ENCODE assay signal across 1 cellular context in genomic region chr20:49887828-49888340, GRCh38.
TF ChIP-seq lines count a peak whose summit lies in the region.

No MANE protein-coding gene starts in this region.

TF ChIP-seq in HCT116, 20 proteins besides CTCF, POLR2A, EP300 and RAD21 (continued from another document):
- no peak for TF ChIP-seq TCF7L2 (IDR thresholded peaks at IDR 0.05; ENCODE audit: borderline replicate concordance, extremely low read depth, insufficient read depth, insufficient read length)
- no peak for TF ChIP-seq CEBPB (IDR thresholded peaks at IDR 0.05; ENCODE audit: low read depth)
- no peak for TF ChIP-seq EZH2 (IDR thresholded peaks at IDR 0.05)
- no peak for TF ChIP-seq SRF (IDR thresholded peaks at IDR 0.05; ENCODE audit: low read depth)
- no peak for TF ChIP-seq SIN3A (IDR thresholded peaks at IDR 0.05; ENCODE audit: low read depth)
- TF ChIP-seq ELF1 (IDR thresholded peaks at IDR 0.05; ENCODE audit: borderline replicate concordance, low read depth): no peak
- TF ChIP-seq, protein P1, sequence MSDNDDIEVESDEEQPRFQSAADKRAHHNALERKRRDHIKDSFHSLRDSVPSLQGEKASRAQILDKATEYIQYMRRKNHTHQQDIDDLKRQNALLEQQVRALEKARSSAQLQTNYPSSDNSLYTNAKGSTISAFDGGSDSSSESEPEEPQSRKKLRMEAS (IDR thresholded peaks at IDR 0.05): no peak
- TF ChIP-seq EGR1 (IDR thresholded peaks at IDR 0.05; ENCODE audit: low read depth): no peak
- no peak for TF ChIP-seq JUND (IDR thresholded peaks at IDR 0.05)
- TF ChIP-seq CBX3 (IDR thresholded peaks at IDR 0.05; ENCODE audit: low read depth): no peak
- no peak for TF ChIP-seq ATF3 (IDR thresholded peaks at IDR 0.05)
- TF ChIP-seq YY1 (IDR thresholded peaks at IDR 0.05; ENCODE audit: extremely low read depth, insufficient replicate concordance, low read depth, low read length): no peak
